Comparison of ENCODE assay signal across 1 cellular context in genomic region chr12:95838125-95838524, GRCh38.
TF ChIP-seq lines count a peak whose summit lies in the region.

No MANE protein-coding gene starts in this region.

TF ChIP-seq in SK-N-SH, 30 proteins besides CTCF, POLR2A, EP300 and RAD21:
- TF ChIP-seq REST (IDR thresholded peaks at IDR 0.05; ENCODE audit: low read depth, low read length) (0 out of 2 replicates have a peak, but pooled peaks have one; percentile 10), RCOR1 (IDR thresholded peaks at IDR 0.05; ENCODE audit: low read length) (peak; percentile 50; the same call in 1 of the 2 replicates), YY1 (IDR thresholded peaks at IDR 0.05; ENCODE audit: low read depth) (no peak), FOXJ3 (CRISPR knock-in tag; IDR thresholded peaks at IDR 0.05) (no peak), USF2 (IDR thresholded peaks at IDR 0.05; ENCODE audit: borderline replicate concordance, low read depth, low read length) (no peak), EZH2phosphoT487 (IDR thresholded peaks at IDR 0.05; ENCODE audit: borderline replicate concordance, low read depth) (no peak), RFX5 (IDR thresholded peaks at IDR 0.05; ENCODE audit: low read length) (no peak), GABPA (IDR thresholded peaks at IDR 0.05; ENCODE audit: low read depth) (no peak), MAX (IDR thresholded peaks at IDR 0.05; ENCODE audit: low read depth) (0 out of 2 replicates have a peak, but pooled peaks have one; percentile 13), PBX3 (IDR thresholded peaks at IDR 0.05) (peak; percentile 75), MXI1 (IDR thresholded peaks at IDR 0.05; ENCODE audit: low read depth, low read length) (no peak), JUND (IDR thresholded peaks at IDR 0.05) (peak; percentile 28; the same call in 1 of the 2 replicates), TEAD4 (IDR thresholded peaks at IDR 0.05; ENCODE audit: borderline replicate concordance, insufficient read depth) (0 out of 2 replicates have a peak, but pooled peaks have one; percentile 33), CHD2 (IDR thresholded peaks at IDR 0.05; ENCODE audit: low read length, partially characterized antibody) (no peak), TAF1 (IDR thresholded peaks at IDR 0.05; ENCODE audit: borderline replicate concordance, low read depth, low read length) (no peak), SIN3A (IDR thresholded peaks at IDR 0.05; ENCODE audit: borderline replicate concordance, low read depth, low read length) (no peak), TCF12 (IDR thresholded peaks at IDR 0.05) (peak; percentile 98), GATA2 (CRISPR knock-in tag; IDR thresholded peaks at IDR 0.05) (no peak), USF1 (IDR thresholded peaks at IDR 0.05; ENCODE audit: borderline replicate concordance, low read depth) (no peak), ZBTB33 (IDR thresholded peaks at IDR 0.05; ENCODE audit: borderline replicate concordance, low read depth) (0 out of 2 replicates have a peak, but pooled peaks have one; percentile 24), RXRA (IDR thresholded peaks at IDR 0.05; ENCODE audit: borderline replicate concordance, low read depth) (peak; percentile 83), NRF1 (IDR thresholded peaks at IDR 0.05; ENCODE audit: low read depth, low read length) (no peak), IRF3 (IDR thresholded peaks at IDR 0.05; ENCODE audit: low read depth, low read length) (no peak), NFIC (IDR thresholded peaks at IDR 0.05; ENCODE audit: borderline replicate concordance) (peak; percentile 84), MEF2A (IDR thresholded peaks at IDR 0.05; ENCODE audit: borderline replicate concordance, low read depth) (no peak), FOSL2 (IDR thresholded peaks at IDR 0.05; ENCODE audit: borderline replicate concordance, low read depth) (0 out of 2 replicates have a peak, but pooled peaks have one; percentile 5), SMC3 (IDR thresholded peaks at IDR 0.05; ENCODE audit: low read depth, low read length) (no peak), FOXM1 (IDR thresholded peaks at IDR 0.05; ENCODE audit: low read depth) (no peak), ELF1 (IDR thresholded peaks at IDR 0.05) (peak; percentile 46; the same call in 1 of the 2 replicates), POLR2AphosphoS5 (IDR thresholded peaks at IDR 0.05; ENCODE audit: low read depth, low read length) (peak; percentile 72; the same call in 1 of the 2 replicates)
